Comparison of ENCODE assay signal across 35 cellular contexts in the genomic region with DNA sequence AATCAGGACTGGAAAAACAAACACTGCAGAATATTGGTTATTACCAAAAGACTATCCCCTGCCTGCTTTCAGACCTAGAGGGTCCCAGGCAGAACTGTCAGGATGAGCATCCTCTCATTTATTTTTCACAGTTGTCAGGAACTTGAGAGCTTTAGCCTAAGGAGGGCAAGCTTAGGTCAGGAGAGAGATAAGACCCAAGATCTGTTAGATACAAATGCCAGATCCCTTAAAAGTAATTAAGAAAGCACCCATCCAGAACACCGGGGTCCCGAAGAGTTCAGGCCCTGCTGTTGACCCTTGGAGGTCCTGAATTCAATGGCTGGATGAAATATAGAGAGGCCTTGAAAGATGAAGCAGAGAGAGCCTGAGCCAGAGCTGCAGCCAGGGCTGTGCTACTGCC. TPM values are rescaled to one million over a fixed set of nuclear protein-coding genes. Genes with fewer than 3 reads are reported as not detected.
"Had no signal": no experiment of that assay in that cellular context is flagged by ENCODE, and none has a peak within 500 bp of the region (broad histone marks: within the 10 kb centered on the region; RNA-seq: fewer than 3 reads in every experiment).

No MANE protein-coding gene starts in this region.

- H3K27me3 Mint-ChIP-seq: activated B cell treated with CpG ODN at 0.5 μM for 24 hours; activated CD4-positive, alpha-beta memory T cell treated with anti-CD3 and anti-CD28 coated beads, Interleukin-2, amount 10 ng/mL, durations not matched to agents 7 days and 5 days; activated CD8-positive, alpha-beta memory T cell treated with anti-CD3 and anti-CD28 coated beads, Interleukin-2, amount 10 ng/mL, durations not matched to agents 7 days and 5 days; activated naive CD4-positive, alpha-beta T cell treated with anti-CD3 and anti-CD28 coated beads, Interleukin-2, amount 10 ng/mL, durations not matched to agents 7 days and 5 days; activated naive CD8-positive, alpha-beta T cell; activated naive CD8-positive, alpha-beta T cell treated with anti-CD3 and anti-CD28 coated beads, Interleukin-2, amount 50 U/mL, for 24 hours had no signal

- H3K4me3 ChIP-seq: SJCRH30 had no signal

- H3K27ac Mint-ChIP-seq: activated B cell treated with CpG ODN at 0.5 μM for 24 hours; activated CD4-positive, alpha-beta memory T cell treated with anti-CD3 and anti-CD28 coated beads, Interleukin-2, amount 10 ng/mL, durations not matched to agents 7 days and 5 days; activated CD8-positive, alpha-beta memory T cell treated with anti-CD3 and anti-CD28 coated beads, Interleukin-2, amount 10 ng/mL, durations not matched to agents 7 days and 5 days; activated naive CD4-positive, alpha-beta T cell treated with anti-CD3 and anti-CD28 coated beads, Interleukin-2, amount 10 ng/mL, durations not matched to agents 7 days and 5 days; activated naive CD8-positive, alpha-beta T cell; activated naive CD8-positive, alpha-beta T cell treated with anti-CD3 and anti-CD28 coated beads, Interleukin-2, amount 50 U/mL, for 24 hours had no signal

- H3K36me3 Mint-ChIP-seq: activated CD8-positive, alpha-beta memory T cell treated with anti-CD3 and anti-CD28 coated beads, Interleukin-2, amount 10 ng/mL, durations not matched to agents 7 days and 5 days; activated naive CD4-positive, alpha-beta T cell treated with anti-CD3 and anti-CD28 coated beads, Interleukin-2, amount 10 ng/mL, durations not matched to agents 7 days and 5 days; activated naive CD8-positive, alpha-beta T cell; brain had no signal

- H3K4me1 ChIP-seq: SJCRH30 had no signal

- H3K9me3 ChIP-seq: SJCRH30 had no signal

- DNase-seq: activated B cell treated with CpG ODN at 0.5 μM for 24 hours; activated CD4-positive, alpha-beta memory T cell treated with anti-CD3 and anti-CD28 coated beads, Interleukin-2, amount 10 ng/mL, durations not matched to agents 7 days and 5 days; activated CD4-positive, alpha-beta T cell treated with anti-CD3 and anti-CD28 coated beads for 48 hours; activated CD4-positive, CD25-positive, alpha-beta regulatory T cell treated with anti-CD3 and anti-CD28 coated beads, Interleukin-2, amount 50 U/mL, for 72 hours; activated CD8-positive, alpha-beta memory T cell treated with anti-CD3 and anti-CD28 coated beads for 24 hours; activated CD8-positive, alpha-beta memory T cell treated with anti-CD3 and anti-CD28 coated beads, Interleukin-2, amount 10 ng/mL, durations not matched to agents 7 days and 5 days; activated CD8-positive, alpha-beta memory T cell treated with anti-CD3 and anti-CD28 coated beads, Interleukin-2, amount 50 U/mL, for 48 hours; activated effector memory CD4-positive, alpha-beta T cell treated with Interleukin-2 at 50 U/mL for 16 hours; activated naive CD4-positive, alpha-beta T cell treated with anti-CD3 and anti-CD28 coated beads, Interleukin-2, amount 10 ng/mL, durations not matched to agents 7 days and 5 days; activated naive CD8-positive, alpha-beta T cell treated with anti-CD3 and anti-CD28 coated beads, Interleukin-2, amount 50 U/mL, for 24 hours; activated T-cell treated with anti-CD3 and anti-CD28 coated beads, Interleukin-2, amount 50 U/mL, for 48 hours; anterior cingulate cortex; KG1; NCI-H1105; NCI-H1436; NCI-H1694; NCI-H1930; NCI-H2081 treated with DMSO at 0.1 percent for 48 hours; NCI-H226; NCI-H446 treated with DMSO at 0.1 percent for 48 hours; NCI-H524; NCI-H69; SHP77; SJCRH30; SW 1271; T-helper 1 cell; T-helper 2 cell; T-helper 9 cell had no signal

- H3K9me3 Mint-ChIP-seq: activated B cell treated with CpG ODN at 0.5 μM for 24 hours; activated CD4-positive, alpha-beta memory T cell treated with anti-CD3 and anti-CD28 coated beads, Interleukin-2, amount 10 ng/mL, durations not matched to agents 7 days and 5 days; activated naive CD4-positive, alpha-beta T cell treated with anti-CD3 and anti-CD28 coated beads, Interleukin-2, amount 10 ng/mL, durations not matched to agents 7 days and 5 days; activated naive CD8-positive, alpha-beta T cell treated with anti-CD3 and anti-CD28 coated beads, Interleukin-2, amount 50 U/mL, for 24 hours; brain had no signal

- H3K27me3 ChIP-seq: SJCRH30 had no signal

- H3K4me3 Mint-ChIP-seq: activated B cell treated with CpG ODN at 0.5 μM for 24 hours; activated CD4-positive, alpha-beta memory T cell treated with anti-CD3 and anti-CD28 coated beads, Interleukin-2, amount 10 ng/mL, durations not matched to agents 7 days and 5 days; activated CD8-positive, alpha-beta memory T cell treated with anti-CD3 and anti-CD28 coated beads, Interleukin-2, amount 10 ng/mL, durations not matched to agents 7 days and 5 days; activated naive CD4-positive, alpha-beta T cell treated with anti-CD3 and anti-CD28 coated beads, Interleukin-2, amount 10 ng/mL, durations not matched to agents 7 days and 5 days; activated naive CD8-positive, alpha-beta T cell; activated naive CD8-positive, alpha-beta T cell treated with anti-CD3 and anti-CD28 coated beads, Interleukin-2, amount 50 U/mL, for 24 hours; brain had no signal

- H3K27ac ChIP-seq: SJCRH30, VCaP had no signal

- H3K36me3 ChIP-seq: SJCRH30 had no signal

- ATAC-seq: activated CD8-positive, alpha-beta memory T cell treated with anti-CD3 and anti-CD28 coated beads, Interleukin-2, amount 10 ng/mL, durations not matched to agents 7 days and 5 days; activated naive CD8-positive, alpha-beta T cell treated with anti-CD3 and anti-CD28 coated beads, Interleukin-2, amount 50 U/mL, for 24 hours; Panc1 had no signal

- H3K4me1 Mint-ChIP-seq: activated B cell treated with CpG ODN at 0.5 μM for 24 hours; activated CD4-positive, alpha-beta memory T cell treated with anti-CD3 and anti-CD28 coated beads, Interleukin-2, amount 10 ng/mL, durations not matched to agents 7 days and 5 days; activated CD8-positive, alpha-beta memory T cell treated with anti-CD3 and anti-CD28 coated beads, Interleukin-2, amount 10 ng/mL, durations not matched to agents 7 days and 5 days; activated naive CD4-positive, alpha-beta T cell treated with anti-CD3 and anti-CD28 coated beads, Interleukin-2, amount 10 ng/mL, durations not matched to agents 7 days and 5 days; activated naive CD8-positive, alpha-beta T cell treated with anti-CD3 and anti-CD28 coated beads, Interleukin-2, amount 50 U/mL, for 24 hours; brain had no signal

RNA-seq across cellular contexts. Expression of a gene that starts 5.9 kb away (rescaled TPM):
- total RNA-seq: activated B cell treated with CpG ODN at 0.5 μM for 24 hours; activated CD4-positive, alpha-beta memory T cell treated with anti-CD3 and anti-CD28 coated beads, Interleukin-2, amount 10 ng/mL, durations not matched to agents 7 days and 5 days; activated CD8-positive, alpha-beta memory T cell treated with anti-CD3 and anti-CD28 coated beads, Interleukin-2, amount 10 ng/mL, durations not matched to agents 7 days and 5 days; LHCN-M2; RPMI7951; SJCRH30 had no signal

RNA-seq across cellular contexts. Expression of a gene that starts 9.2 kb away (rescaled TPM):
- total RNA-seq: activated B cell treated with CpG ODN at 0.5 μM for 24 hours; activated CD4-positive, alpha-beta memory T cell treated with anti-CD3 and anti-CD28 coated beads, Interleukin-2, amount 10 ng/mL, durations not matched to agents 7 days and 5 days; activated CD8-positive, alpha-beta memory T cell treated with anti-CD3 and anti-CD28 coated beads, Interleukin-2, amount 10 ng/mL, durations not matched to agents 7 days and 5 days; LHCN-M2 had no signal

RNA-seq across cellular contexts. Expression of a gene that starts 17.3 kb away (rescaled TPM):
- total RNA-seq: activated B cell treated with CpG ODN at 0.5 μM for 24 hours; activated CD4-positive, alpha-beta memory T cell treated with anti-CD3 and anti-CD28 coated beads, Interleukin-2, amount 10 ng/mL, durations not matched to agents 7 days and 5 days; activated CD8-positive, alpha-beta memory T cell treated with anti-CD3 and anti-CD28 coated beads, Interleukin-2, amount 10 ng/mL, durations not matched to agents 7 days and 5 days; LHCN-M2; M059J; RPMI7951; SJCRH30 had no signal

RNA-seq across cellular contexts. Expression of a gene that starts 22.4 kb away (rescaled TPM):
- total RNA-seq: activated B cell treated with CpG ODN at 0.5 μM for 24 hours; activated CD4-positive, alpha-beta memory T cell treated with anti-CD3 and anti-CD28 coated beads, Interleukin-2, amount 10 ng/mL, durations not matched to agents 7 days and 5 days; activated CD8-positive, alpha-beta memory T cell treated with anti-CD3 and anti-CD28 coated beads, Interleukin-2, amount 10 ng/mL, durations not matched to agents 7 days and 5 days; LHCN-M2; M059J had no signal
